Comparison of ENCODE assay signal across 8 cellular contexts in the genomic region with DNA sequence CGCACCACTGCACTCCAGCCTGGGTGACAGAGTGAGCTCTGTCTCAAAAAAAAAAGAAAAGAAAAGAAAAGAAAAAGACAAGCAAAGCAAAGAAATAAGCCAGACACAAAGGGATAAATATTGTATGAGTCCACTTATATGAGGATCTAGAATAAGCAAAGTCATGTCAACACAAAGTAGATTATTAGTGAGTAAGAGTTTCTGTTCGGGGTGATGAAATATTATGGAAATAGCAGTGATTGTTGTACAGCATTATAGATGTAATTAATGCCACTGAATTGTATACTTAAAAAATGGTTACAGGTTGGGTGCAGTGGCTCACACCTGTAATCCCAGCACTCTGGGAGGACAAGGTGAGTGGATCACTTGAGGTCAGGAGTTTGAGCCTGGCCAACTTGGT.
"Had no signal": no experiment of that assay in that cellular context is flagged by ENCODE, and none has a peak within 500 bp of the region (broad histone marks: within the 10 kb centered on the region; RNA-seq: fewer than 3 reads in every experiment).

No MANE protein-coding gene starts in this region.

- H3K4me3 ChIP-seq: GM23248 had no signal

- FAIRE-seq: HepG2 had no signal

- H3K4me3 Mint-ChIP-seq: H9, IgD-negative memory B cell had no signal

- H3K27me3 Mint-ChIP-seq: IgD-negative memory B cell had no signal

- ATAC-seq: HepG2 had no signal

- H3K27ac ChIP-seq: GM23248, HL-60 had no signal

- H3K9me3 Mint-ChIP-seq: H9, IgD-negative memory B cell had no signal

- H3K27ac Mint-ChIP-seq: H9, IgD-negative memory B cell had no signal

- H3K4me1 Mint-ChIP-seq: IgD-negative memory B cell had no signal

- DNase-seq: GM23248, GOT3, H9, HCEC 1CT, KG1 had no signal
